Comparison of ENCODE assay signal across 21 cellular contexts in the genomic region with DNA sequence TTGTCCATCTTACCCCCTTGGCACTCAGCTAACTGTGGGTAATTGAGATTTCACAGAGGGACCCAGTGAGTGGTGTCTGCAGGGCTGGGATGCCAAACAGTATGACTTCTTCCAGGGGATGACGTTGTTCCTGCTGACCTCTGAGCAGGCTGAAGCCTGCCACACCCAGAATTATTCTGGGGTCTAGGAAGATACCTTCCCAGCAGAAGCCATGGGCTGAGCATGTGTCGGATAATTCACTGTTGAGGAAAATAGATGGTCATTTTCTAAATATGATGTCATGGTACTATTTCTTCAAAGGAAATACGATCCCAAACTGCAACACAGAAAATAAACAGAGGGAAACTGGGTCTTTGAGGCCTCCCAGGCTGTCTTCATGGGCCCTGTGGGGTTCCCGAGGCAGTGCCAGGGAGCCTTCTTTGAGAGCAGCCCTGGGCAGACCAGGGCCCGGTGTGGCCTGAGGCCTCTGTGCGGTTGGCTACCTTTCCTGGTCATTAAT. TPM values are rescaled to one million over a fixed set of nuclear protein-coding genes. Genes with fewer than 3 reads are reported as not detected.
DNase-seq lines count a peak whose midpoint lies in the region; ATAC-seq and TF ChIP-seq lines count a peak whose summit lies in the region.
"Had no signal": no experiment of that assay in that cellular context is flagged by ENCODE, and none has a peak within 500 bp of the region (broad histone marks: within the 10 kb centered on the region; RNA-seq: fewer than 3 reads in every experiment).

No MANE protein-coding gene starts in this region.

- whole genome bisulfite sequencing in heart left ventricle, 4 donors, result 57 to 72% (median 68%) methylated on average over 6 of the region's 6 CpGs

- no peak for TF ChIP-seq CTCF in heart left ventricle (IDR thresholded peaks at IDR 0.05)
- no peak for TF ChIP-seq CTCF in colonic mucosa (IDR thresholded peaks at IDR 0.05)

- no peak for TF ChIP-seq POLR2A in heart left ventricle (IDR thresholded peaks at IDR 0.05)

- H3K27me3 ChIP-seq in heart left ventricle (peaks cover 0 to 7% (median 0%) of the 10 kb centered on the region in 9 donors), SJCRH30 (no peaks in the 10 kb centered on the region), colonic mucosa (no peaks in the 10 kb centered on the region)

- no peak overlapping the region for H3K4me3 ChIP-seq in heart left ventricle
- no peak overlapping the region for H3K4me3 ChIP-seq in SJCRH30
- H3K4me3 ChIP-seq in colonic mucosa, result no peak overlapping the region

- ATAC-seq in heart left ventricle, result peak in 3 of 4 donors; percentile 27 to 45 (median 36)
- no peak for ATAC-seq in Right ventricle myocardium superior (ENCODE audit: poor library complexity)
- ATAC-seq in GM18502 (IDR thresholded peaks at IDR 0.05; ENCODE audit: poor library complexity, unreplicated experiment), result no peak

- no peaks in the 10 kb centered on the region for H3K9me3 ChIP-seq in heart left ventricle
- no peaks in the 10 kb centered on the region for H3K9me3 ChIP-seq in SJCRH30 (replicated peaks)
- no peaks in the 10 kb centered on the region for H3K9me3 ChIP-seq in colonic mucosa

- DNase-seq in heart left ventricle, result no peak
- DNase-seq in Right ventricle myocardium superior, result no peak
- DNase-seq in SJCRH30, result peak; percentile 31 to 37
- peak; percentile 3 for DNase-seq in iris pigment epithelial cell (ENCODE audit: low read depth)
- DNase-seq in iPS-NIHi7 (ENCODE audit: extremely low spot score), result no peak
- no peak for DNase-seq in colonic mucosa
- DNase-seq in AG08395 (ENCODE audit: low spot score), result no peak
- DNase-seq: 8988T; C1 segment of cervical spinal cord; DND-41; HFFc6; NCI-H1417 treated with DMSO at 0.1 percent for 48 hours; NCI-H1930; NCI-H446; NK-92 treated with Interleukin-12 subunit alpha and Interleukin-12 subunit beta, amount 100 ng/mL, for 24 hours; SHP77 treated with DMSO at 0.1 percent for 48 hours had no signal

- H3K4me1 ChIP-seq in heart left ventricle (no peaks in the 10 kb centered on the region), SJCRH30 (peaks cover 4% of the 10 kb centered on the region; the same call in 1 of the 2 replicates), colonic mucosa (no peaks in the 10 kb centered on the region)

- H3K9ac ChIP-seq in colonic mucosa (ENCODE audit: low read depth in 2 of 2, low read length in 2 of 2), result no peak overlapping the region

- intact Hi-C loops in heart left ventricle (cut with DNase I) (loop anchor here in 1 of 10 donors (10.0 kb wide), 1 partner anchor 64 kb away; no protein-coding TSS in a partner anchor), Right ventricle myocardium superior (cut with DNase I) (no loop called here), colonic mucosa (cut with DNase I) (no loop called here)

- no peak overlapping the region for H3K27ac ChIP-seq in heart left ventricle
- H3K27ac ChIP-seq in SJCRH30, result no peak overlapping the region; the same call in 1 of the 2 replicates
- H3K27ac ChIP-seq in colonic mucosa, result no peak overlapping the region

- H3K36me3 ChIP-seq in heart left ventricle (no peaks in the 10 kb centered on the region), SJCRH30 (no peaks in the 10 kb centered on the region), colonic mucosa (no peaks in the 10 kb centered on the region)

RNA-seq across cellular contexts. Expression of gene WNT9B, which starts 17.4 kb away (rescaled TPM):
- total RNA-seq in heart left ventricle (1 to 10 TPM in 2 of 9 donors, under 1 TPM in 7; 0.19 to 1.4 (median 0.81) TPM), Right ventricle myocardium superior (0.13 TPM), colonic mucosa (not detected)
- polyA plus RNA-seq in heart left ventricle, result under 1 TPM; 0.53 TPM
- not detected in 2 replicates for total RNA-seq in SJCRH30 (2014; rRNA removed; shearing (Covaris generic))
- total RNA-seq: H4, HFFc6, LHCN-M2, OCI-LY7 had no signal
- polyA plus RNA-seq: IgD-negative memory B cell had no signal

RNA-seq across cellular contexts. Expression of gene WNT3, which starts 50.2 kb away (rescaled TPM):
- total RNA-seq in heart left ventricle, result 1 to 10 TPM in 6 of 9 donors, under 1 TPM in 3; 0.32 to 2.2 (median 1.2) TPM
- under 1 TPM; 0.50 to 0.79 TPM for polyA plus RNA-seq in heart left ventricle
- total RNA-seq in Right ventricle myocardium superior, result 0.91 TPM
- 10.8 and 11.9 TPM in 2 replicates for total RNA-seq in SJCRH30 (2014; rRNA removed; shearing (Covaris generic))
- 1 to 10 TPM in 1 of 2 donors, under 1 TPM in 1; 0.64 to 1.0 TPM for total RNA-seq in colonic mucosa

RNA-seq across cellular contexts. Expression of gene GOSR2, which starts 54.2 kb away (rescaled TPM):
- total RNA-seq in heart left ventricle (10 to 100 TPM; 20.9 to 55.1 (median 38.4) TPM), Right ventricle myocardium superior (32.0 TPM), colonic mucosa (10 to 100 TPM; 36.5 to 39.4 TPM)
- polyA plus RNA-seq in heart left ventricle, result 10 to 100 TPM; 24.3 to 53.8 TPM
- 45.4 and 48.9 TPM in 2 replicates for total RNA-seq in SJCRH30 (2014; rRNA removed; shearing (Covaris generic))

Comparison
In these comparisons a context has a peak if more than half of its experiments do, and no peak if none do; other contexts are left out.
1. ATAC-seq: peak in heart left ventricle (3 of 4); none in Right ventricle myocardium superior (single experiment) and GM18502 (single experiment).
2. DNase-seq: peak in SJCRH30 (2 of 2) and iris pigment epithelial cell (single experiment); none in heart left ventricle (0 of 5), Right ventricle myocardium superior (single experiment), iPS-NIHi7 (single experiment), colonic mucosa (single experiment) and AG08395 (single experiment).